In the genomic region with DNA sequence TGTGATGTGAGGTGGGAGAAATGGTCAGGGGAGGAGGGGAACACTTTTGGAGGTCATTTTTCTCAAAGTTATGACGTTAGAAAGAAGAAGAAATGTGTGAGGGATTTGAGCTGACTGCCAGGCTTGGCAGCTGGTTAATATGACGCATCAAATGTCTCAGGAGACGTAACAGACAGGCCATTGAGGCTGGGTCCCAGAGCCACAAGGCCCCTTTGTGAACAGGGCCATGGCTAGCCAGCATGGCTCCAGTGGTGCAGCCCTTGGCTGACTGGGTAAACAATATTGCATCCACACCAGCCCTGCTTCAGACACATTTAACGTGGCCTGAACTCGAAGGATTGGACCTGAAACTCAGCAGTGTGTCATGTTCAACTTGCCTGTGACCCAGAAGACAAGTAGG, we compare ENCODE assay signal across 20 cellular contexts. TPM values are rescaled to one million over a fixed set of nuclear protein-coding genes. Genes with fewer than 3 reads are reported as not detected.
DNase-seq lines count a peak whose midpoint lies in the region; ATAC-seq and TF ChIP-seq lines count a peak whose summit lies in the region.
"Had no signal": no experiment of that assay in that cellular context is flagged by ENCODE, and none has a peak within 500 bp of the region (broad histone marks: within the 10 kb centered on the region; RNA-seq: fewer than 3 reads in every experiment).

No MANE protein-coding gene starts in this region.

- H3K23ac ChIP-seq in trophoblast cell (ENCODE audit: low read length), result no peak overlapping the region

- no peaks in the 10 kb centered on the region for H3K9me3 ChIP-seq in gastroesophageal sphincter
- peaks cover 5% of the 10 kb centered on the region for H3K9me3 ChIP-seq in trophoblast cell (ENCODE audit: insufficient read depth, low read depth, low read length)
- H3K9me3 ChIP-seq: ovary, testis had no signal

- peaks cover 2% of the 10 kb centered on the region for H3K79me2 ChIP-seq in trophoblast cell (ENCODE audit: control insufficient read depth, insufficient read depth, low read length, poor library complexity)

- H4K12ac ChIP-seq in trophoblast cell (ENCODE audit: low read depth, low read length), result no peak overlapping the region

- WGBS in gastroesophageal sphincter (ENCODE audit: low coverage in 1 of 2), 2 donors, result 40 to 70% methylated on average over 2 to 5 of the region's 5 CpGs
- WGBS in trophoblast cell (ENCODE audit: extremely low coverage, insufficient coverage, insufficient read length), result no CpG with 5 or more reads among the region's 5 CpGs

- H3K14ac ChIP-seq in trophoblast cell (ENCODE audit: low read length), result no peak overlapping the region

- H3K36me3 ChIP-seq in gastroesophageal sphincter (peaks cover 0 to 40% of the 10 kb centered on the region in 2 donors), trophoblast cell (ENCODE audit: control insufficient read depth in 1 of 2, insufficient read depth in 2 of 2, low read length in 2 of 2) (peaks cover 24 to 44% of the 10 kb centered on the region in 2 experiments)
- H3K36me3 ChIP-seq: ovary had no signal

- no peak for TF ChIP-seq POLR2A in gastroesophageal sphincter (IDR thresholded peaks at IDR 0.05)

- no peak overlapping the region for H3K4me3 Mint-ChIP-seq in glutamatergic neuron (ENCODE audit: unreplicated experiment)
- H3K4me3 Mint-ChIP-seq: activated B cell treated with CpG ODN at 0.5 μM for 24 hours; activated naive CD4-positive, alpha-beta T cell treated with anti-CD3 and anti-CD28 coated beads, Interleukin-2, amount 50 U/mL, for 24 hours; activated T-helper 17 cell treated with anti-CD3 and anti-CD28 coated beads, Interleukin-2, amount 50 U/mL, for 72 hours; dendritic cell treated with granulocyte-macrophage colony-stimulating factor and Interleukin-4, amounts not matched to agents 40 ng/mL and 50 ng/mL, for 4 days; naive thymus-derived CD4-positive, alpha-beta T cell had no signal

- H3K4me2 ChIP-seq in trophoblast cell (ENCODE audit: low read length), result no peak overlapping the region

- H3K4me3 ChIP-seq in gastroesophageal sphincter (no peak overlapping the region), trophoblast cell (ENCODE audit: low read depth, low read length) (no peak overlapping the region)
- H3K4me3 ChIP-seq: ovary, testis had no signal

- H3K27me3 ChIP-seq in gastroesophageal sphincter (no peaks in the 10 kb centered on the region), trophoblast cell (ENCODE audit: insufficient read depth, low read length) (no peaks in the 10 kb centered on the region)
- H3K27me3 ChIP-seq: ovary, testis had no signal

- no peak overlapping the region for H2AK5ac ChIP-seq in trophoblast cell (ENCODE audit: low read length)

- ATAC-seq in gastroesophageal sphincter, result no peak
- ATAC-seq: activated T-helper 17 cell treated with anti-CD3 and anti-CD28 coated beads, Interleukin-2, amount 50 U/mL, for 72 hours; naive thymus-derived CD4-positive, alpha-beta T cell had no signal

- TF ChIP-seq CTCF in VCaP (conservative IDR thresholded peaks at IDR 0.05) (no peak), gastroesophageal sphincter (IDR thresholded peaks at IDR 0.05) (no peak), glutamatergic neuron (IDR thresholded peaks at IDR 0.05; ENCODE audit: partially characterized antibody, unreplicated experiment) (no peak)

- H3K27ac ChIP-seq in VCaP (peak overlapping the region; percentile 86; the same call in 1 of the 2 replicates), gastroesophageal sphincter (peak overlapping the region; percentile 18 to 78 (median 70)), trophoblast cell (ENCODE audit: low read depth, low read length) (no peak overlapping the region)
- H3K27ac ChIP-seq: ovary, testis had no signal

- TF ChIP-seq EP300 in gastroesophageal sphincter (IDR thresholded peaks at IDR 0.05), result no peak

- peaks cover 1% of the 10 kb centered on the region for H3K27me3 Mint-ChIP-seq in glutamatergic neuron (ENCODE audit: unreplicated experiment)
- H3K27me3 Mint-ChIP-seq: activated B cell treated with CpG ODN at 0.5 μM for 24 hours; activated naive CD4-positive, alpha-beta T cell treated with anti-CD3 and anti-CD28 coated beads, Interleukin-2, amount 50 U/mL, for 24 hours; dendritic cell treated with granulocyte-macrophage colony-stimulating factor and Interleukin-4, amounts not matched to agents 40 ng/mL and 50 ng/mL, for 4 days had no signal

- no peak overlapping the region for H2BK120ac ChIP-seq in trophoblast cell (ENCODE audit: insufficient read depth, low read length, poor library complexity)

- H3K4ac ChIP-seq in trophoblast cell (ENCODE audit: low read depth, low read length), result no peak overlapping the region

- H3K79me1 ChIP-seq in trophoblast cell (ENCODE audit: low read length), result no peaks in the 10 kb centered on the region

- no peak overlapping the region for H2AFZ ChIP-seq in trophoblast cell (ENCODE audit: insufficient read depth, low read length, poor library complexity)

- H3K36me3 Mint-ChIP-seq in glutamatergic neuron (ENCODE audit: unreplicated experiment), result peaks cover 7% of the 10 kb centered on the region
- H3K36me3 Mint-ChIP-seq: activated naive CD4-positive, alpha-beta T cell treated with anti-CD3 and anti-CD28 coated beads, Interleukin-2, amount 50 U/mL, for 24 hours had no signal

- no peak overlapping the region for H2BK12ac ChIP-seq in trophoblast cell (ENCODE audit: low read length)

- H3K4me1 Mint-ChIP-seq in glutamatergic neuron (ENCODE audit: low read depth, unreplicated experiment), result peaks cover 6% of the 10 kb centered on the region
- H3K4me1 Mint-ChIP-seq: activated B cell treated with CpG ODN at 0.5 μM for 24 hours; activated naive CD4-positive, alpha-beta T cell treated with anti-CD3 and anti-CD28 coated beads, Interleukin-2, amount 50 U/mL, for 24 hours; activated T-helper 17 cell treated with anti-CD3 and anti-CD28 coated beads, Interleukin-2, amount 50 U/mL, for 72 hours; naive thymus-derived CD4-positive, alpha-beta T cell had no signal

- peaks cover 6% of the 10 kb centered on the region for H3K9me3 Mint-ChIP-seq in glutamatergic neuron (ENCODE audit: unreplicated experiment)
- H3K9me3 Mint-ChIP-seq: activated B cell treated with CpG ODN at 0.5 μM for 24 hours; activated naive CD4-positive, alpha-beta T cell treated with anti-CD3 and anti-CD28 coated beads, Interleukin-2, amount 50 U/mL, for 24 hours; activated T-helper 17 cell treated with anti-CD3 and anti-CD28 coated beads, Interleukin-2, amount 50 U/mL, for 72 hours; dendritic cell treated with granulocyte-macrophage colony-stimulating factor and Interleukin-4, amounts not matched to agents 40 ng/mL and 50 ng/mL, for 4 days; naive thymus-derived CD4-positive, alpha-beta T cell had no signal

- H3K18ac ChIP-seq in trophoblast cell (ENCODE audit: low read length), result peak overlapping the region; percentile 26

- H4K91ac ChIP-seq in trophoblast cell (ENCODE audit: low read depth, low read length), result no peak overlapping the region

- H3K4me1 ChIP-seq in gastroesophageal sphincter, result peaks cover 22 to 100% (median 33%) of the 10 kb centered on the region in 3 donors
- H3K4me1 ChIP-seq in trophoblast cell (ENCODE audit: control insufficient read depth in 1 of 2, insufficient read depth in 2 of 2, low read length in 2 of 2), result no peaks in the 10 kb centered on the region

- no peak overlapping the region for H4K8ac ChIP-seq in trophoblast cell (ENCODE audit: low read depth, low read length)

- H3K9ac ChIP-seq in trophoblast cell (ENCODE audit: low read length), result no peak overlapping the region

- H3K27ac Mint-ChIP-seq in glutamatergic neuron (ENCODE audit: unreplicated experiment), result no peak overlapping the region
- H3K27ac Mint-ChIP-seq: activated B cell treated with CpG ODN at 0.5 μM for 24 hours; activated naive CD4-positive, alpha-beta T cell treated with anti-CD3 and anti-CD28 coated beads, Interleukin-2, amount 50 U/mL, for 24 hours; activated T-helper 17 cell treated with anti-CD3 and anti-CD28 coated beads, Interleukin-2, amount 50 U/mL, for 72 hours; dendritic cell treated with granulocyte-macrophage colony-stimulating factor and Interleukin-4, amounts not matched to agents 40 ng/mL and 50 ng/mL, for 4 days; naive thymus-derived CD4-positive, alpha-beta T cell had no signal

- H2BK5ac ChIP-seq in trophoblast cell (ENCODE audit: low read depth, low read length, poor library complexity), result no peak overlapping the region

- DNase-seq in trophoblast cell (no peak), superior temporal gyrus (ENCODE audit: extremely low spot score) (peak; percentile 51), DMS153 (lab: John Stamatoyannopoulos, UW) (no peak), GM19240 (ENCODE audit: insufficient read length, low spot score) (no peak), glutamatergic neuron (no peak)
- no peak for DNase-seq in activated CD4-positive, alpha-beta T cell treated with anti-CD3 and anti-CD28 coated beads, Interleukin-2, amount 50 U/mL, for 4 hours
- DNase-seq: activated B cell treated with CpG ODN at 0.5 μM for 24 hours; naive thymus-derived CD4-positive, alpha-beta T cell; NCI-H1105 treated with DMSO at 0.1 percent for 48 hours; NCI-H2081; NCI-H774; ovary; stimulated activated CD4-positive, alpha-beta T cell treated with anti-CD3 and anti-CD28 coated beads, Interleukin-1b, Interleukin-23, amount 100 ng/mL, for 48 hours; T-helper 9 cell; testis had no signal

RNA-seq across cellular contexts. Expression of gene AMOTL1, which starts 34.3 kb away (rescaled TPM):
- total RNA-seq in gastroesophageal sphincter, result 100 to 1,000 TPM; 136 to 215 (median 176) TPM
- polyA plus RNA-seq in trophoblast cell (2013), result 31.6 and 32.9 TPM in 2 replicates
- 27.6 TPM for total RNA-seq in glutamatergic neuron (ENCODE audit: unreplicated experiment)
